In genomic region chr22:36425977-36426523, GRCh38 we compare ENCODE assay signal across 8 cellular contexts. TPM values are rescaled to one million over a fixed set of nuclear protein-coding genes. Genes with fewer than 3 reads are reported as not detected.
A peak's percentile ranks its signal among the peaks of the same experiment; 100 is the strongest.
DNase-seq lines count a peak whose midpoint lies in the region; ATAC-seq and TF ChIP-seq lines count a peak whose summit lies in the region.

No MANE protein-coding gene starts in this region.

- peak; percentile 45 for ATAC-seq in stimulated activated memory B cell treated with anti-CD40 and anti-IgM and Interleukin-4, amounts not matched to agents 10 μg/mL and 1 μg/mL and 100 μg/mL, for 72 hours
- ATAC-seq in GM21447 (IDR thresholded peaks at IDR 0.05; ENCODE audit: unreplicated experiment) (no peak), HG02763 (IDR thresholded peaks at IDR 0.05; ENCODE audit: unreplicated experiment) (no peak)

- no peaks in the 10 kb centered on the region for H4K20me1 ChIP-seq in SK-N-SH (ENCODE audit: insufficient read depth)

- no peaks in the 10 kb centered on the region for H3K36me3 Mint-ChIP-seq in activated T-cell treated with anti-CD3 and anti-CD28 coated beads, Interleukin-2, amount 50 U/mL, for 24 hours (ENCODE audit: low read depth)
- no peaks in the 10 kb centered on the region for H3K36me3 Mint-ChIP-seq in stimulated activated memory B cell treated with anti-CD40 and anti-IgM and Interleukin-4, amounts not matched to agents 10 μg/mL and 1 μg/mL and 100 μg/mL, for 72 hours

- H3K79me2 ChIP-seq in SK-N-SH (ENCODE audit: insufficient read depth), result no peaks in the 10 kb centered on the region

- H3K27me3 Mint-ChIP-seq in activated T-cell treated with anti-CD3 and anti-CD28 coated beads, Interleukin-2, amount 50 U/mL, for 24 hours, result no peaks in the 10 kb centered on the region
- no peaks in the 10 kb centered on the region for H3K27me3 Mint-ChIP-seq in stimulated activated memory B cell treated with anti-CD40 and anti-IgM and Interleukin-4, amounts not matched to agents 10 μg/mL and 1 μg/mL and 100 μg/mL, for 72 hours

- no peak overlapping the region for H3K9ac ChIP-seq in SK-N-SH

- intact Hi-C loops in left ventricle myocardium inferior (cut with micrococcal nuclease), result no loop called here

- TF ChIP-seq RAD21 in SK-N-SH (IDR thresholded peaks at IDR 0.05; ENCODE audit: low read length), result no peak

- CTCF ChIA-PET in SK-N-SH (lab: Yijun Ruan, JAX), result no interaction called here

- peaks cover 28% of the 10 kb centered on the region for H3K4me1 Mint-ChIP-seq in activated T-cell treated with anti-CD3 and anti-CD28 coated beads, Interleukin-2, amount 50 U/mL, for 24 hours (ENCODE audit: low read depth)
- H3K4me1 Mint-ChIP-seq in stimulated activated memory B cell treated with anti-CD40 and anti-IgM and Interleukin-4, amounts not matched to agents 10 μg/mL and 1 μg/mL and 100 μg/mL, for 72 hours, result peaks cover 36% of the 10 kb centered on the region

- H3K9me2 ChIP-seq in SK-N-SH, result no peaks in the 10 kb centered on the region

- 76% methylated on average over 2 of the region's 2 CpGs for WGBS in SK-N-SH (ENCODE audit: low lambda C conversion rate)

- peak overlapping the region; percentile 1 for H3K4me3 Mint-ChIP-seq in activated T-cell treated with anti-CD3 and anti-CD28 coated beads, Interleukin-2, amount 50 U/mL, for 24 hours
- H3K4me3 Mint-ChIP-seq in stimulated activated memory B cell treated with anti-CD40 and anti-IgM and Interleukin-4, amounts not matched to agents 10 μg/mL and 1 μg/mL and 100 μg/mL, for 72 hours, result no peak overlapping the region

- DNase-seq in activated T-cell treated with anti-CD3 and anti-CD28 coated beads, Interleukin-2, amount 50 U/mL, for 24 hours, result no peak
- DNase-seq in activated T-cell treated with anti-CD3 and anti-CD28 coated beads, Interleukin-2, amount 50 U/mL, for 1 hour, result no peak
- DNase-seq in SK-N-SH (peak; percentile 57), left ventricle myocardium inferior (peak; percentile 73), NCI-H2029 treated with DMSO at 0.1 percent for 48 hours (lab: John Stamatoyannopoulos, UW) (no peak)

- H3K4me3 ChIP-seq in SK-N-SH (ENCODE audit: low read depth in 2 of 2, low read length in 1 of 2) (no peak overlapping the region), left ventricle myocardium inferior (no peak overlapping the region)

- H2AFZ ChIP-seq in SK-N-SH (ENCODE audit: low read depth), result 0 out of 2 replicates have a peak overlapping the region, but pooled peaks have one; percentile 63

- no peak overlapping the region for H3K27ac ChIP-seq in SK-N-SH (ENCODE audit: low read depth in 2 of 2, low read length in 1 of 2)
- peak overlapping the region; percentile 75 for H3K27ac ChIP-seq in left ventricle myocardium inferior (replicated peaks)

- H3K27me3 ChIP-seq in SK-N-SH (ENCODE audit: insufficient read depth) (no peaks in the 10 kb centered on the region), left ventricle myocardium inferior (ENCODE audit: low read depth) (no peaks in the 10 kb centered on the region)

- no peaks in the 10 kb centered on the region for H3K9me3 Mint-ChIP-seq in activated T-cell treated with anti-CD3 and anti-CD28 coated beads, Interleukin-2, amount 50 U/mL, for 24 hours
- no peaks in the 10 kb centered on the region for H3K9me3 Mint-ChIP-seq in stimulated activated memory B cell treated with anti-CD40 and anti-IgM and Interleukin-4, amounts not matched to agents 10 μg/mL and 1 μg/mL and 100 μg/mL, for 72 hours

- peak overlapping the region; percentile 75 for H3K27ac Mint-ChIP-seq in activated T-cell treated with anti-CD3 and anti-CD28 coated beads, Interleukin-2, amount 50 U/mL, for 24 hours
- H3K27ac Mint-ChIP-seq in stimulated activated memory B cell treated with anti-CD40 and anti-IgM and Interleukin-4, amounts not matched to agents 10 μg/mL and 1 μg/mL and 100 μg/mL, for 72 hours, result peak overlapping the region; percentile 80

- POLR2A ChIA-PET in SK-N-SH (lab: Yijun Ruan, JAX), result no interaction called here

- no peaks in the 10 kb centered on the region for H3F3A ChIP-seq in SK-N-SH (replicated peaks; ENCODE audit: insufficient read depth)

- H3K9me3 ChIP-seq in SK-N-SH (no peaks in the 10 kb centered on the region), left ventricle myocardium inferior (replicated peaks) (no peaks in the 10 kb centered on the region)

- H3K4me1 ChIP-seq in SK-N-SH (ENCODE audit: control insufficient read depth in 1 of 2, insufficient read depth in 2 of 2, low read depth in 1 of 2, low read length in 1 of 2) (no peaks in the 10 kb centered on the region), left ventricle myocardium inferior (peaks cover 25% of the 10 kb centered on the region)

- H3K36me3 ChIP-seq in SK-N-SH (replicated peaks in 1 of 2; ENCODE audit: control insufficient read depth in 1 of 2, insufficient read depth in 2 of 2, low read length in 1 of 2) (no peaks in the 10 kb centered on the region), left ventricle myocardium inferior (no peaks in the 10 kb centered on the region)

- TF ChIP-seq CTCF in SK-N-SH (IDR thresholded peaks at IDR 0.05), result no peak
- TF ChIP-seq CTCF in left ventricle myocardium inferior (IDR thresholded peaks at IDR 0.05; ENCODE audit: borderline replicate concordance), result peak; percentile 19

- TF ChIP-seq EP300 in SK-N-SH (IDR thresholded peaks at IDR 0.05; ENCODE audit: borderline replicate concordance in 1 of 2, low read depth in 1 of 2, low read length in 1 of 2), result no peak

- H3K4me2 ChIP-seq in SK-N-SH, result no peak overlapping the region

TF ChIP-seq in SK-N-SH, 30 proteins besides CTCF, POLR2A, EP300 and RAD21 (continues in another document):
- no peak for TF ChIP-seq RXRA (IDR thresholded peaks at IDR 0.05; ENCODE audit: borderline replicate concordance, low read depth)
- TF ChIP-seq CHD2 (IDR thresholded peaks at IDR 0.05; ENCODE audit: low read length, partially characterized antibody), result no peak
- no peak for TF ChIP-seq MEF2A (IDR thresholded peaks at IDR 0.05; ENCODE audit: borderline replicate concordance, low read depth)
- TF ChIP-seq PBX3 (IDR thresholded peaks at IDR 0.05), result no peak
- TF ChIP-seq ZBTB33 (IDR thresholded peaks at IDR 0.05; ENCODE audit: borderline replicate concordance, low read depth), result no peak
- no peak for TF ChIP-seq GABPA (IDR thresholded peaks at IDR 0.05; ENCODE audit: low read depth)
- no peak for TF ChIP-seq MXI1 (IDR thresholded peaks at IDR 0.05; ENCODE audit: low read depth, low read length)
- no peak for TF ChIP-seq USF1 (IDR thresholded peaks at IDR 0.05; ENCODE audit: borderline replicate concordance, low read depth)

RNA-seq across cellular contexts. Expression of gene MYH9, which starts 38.3 kb away (rescaled TPM):
- polyA plus RNA-seq in SK-N-SH (2012; rRNA removed), result 202 and 303 TPM in 2 replicates
- 181 and 225 TPM in 2 replicates for polyA plus RNA-seq in SK-N-SH (2012; cell fraction: cytosol; rRNA removed)
- polyA plus RNA-seq in SK-N-SH (2012; cell fraction: nucleus; rRNA removed), result 401 and 439 TPM in 2 replicates
- 150 TPM for total RNA-seq in left ventricle myocardium inferior

RNA-seq across cellular contexts. Expression of gene TXN2, which starts 55.4 kb away (rescaled TPM):
- polyA plus RNA-seq in SK-N-SH (2012; rRNA removed), result 251 and 284 TPM in 2 replicates
- polyA plus RNA-seq in SK-N-SH (2012; cell fraction: cytosol; rRNA removed), result 212 and 258 TPM in 2 replicates
- 151 and 162 TPM in 2 replicates for polyA plus RNA-seq in SK-N-SH (2012; cell fraction: nucleus; rRNA removed)
- 113 TPM for total RNA-seq in left ventricle myocardium inferior

Comparison
In these comparisons a context has a peak if more than half of its experiments do, and no peak if none do; other contexts are left out.
1. DNase-seq: peak in SK-N-SH (single experiment) and left ventricle myocardium inferior (single experiment); none in activated T-cell treated with anti-CD3 and anti-CD28 coated beads, Interleukin-2, amount 50 U/mL, for 24 hours (single experiment), activated T-cell treated with anti-CD3 and anti-CD28 coated beads, Interleukin-2, amount 50 U/mL, for 1 hour (single experiment) and NCI-H2029 treated with DMSO at 0.1 percent for 48 hours (single experiment).